17 cellular contexts compared by ENCODE assay signal in the genomic region with DNA sequence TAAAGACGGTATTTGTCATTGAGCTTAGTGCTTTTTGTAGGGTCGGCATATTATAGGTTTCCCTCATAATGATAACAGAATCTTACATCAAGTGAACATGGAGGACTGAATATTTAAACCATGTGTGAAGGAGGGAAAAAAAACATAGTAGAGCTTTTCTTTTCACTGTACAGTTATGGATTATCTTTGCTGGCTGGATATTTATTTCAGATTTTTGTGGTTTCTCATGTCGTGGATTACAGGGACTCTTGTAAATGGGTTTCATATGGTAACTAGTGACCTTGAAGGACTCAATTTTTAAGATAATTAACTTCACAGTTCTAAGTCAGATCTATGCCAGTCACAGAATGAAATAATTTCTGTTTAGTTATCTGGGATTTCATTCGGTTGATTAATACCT.
A peak's percentile ranks its signal among the peaks of the same experiment; 100 is the strongest.
DNase-seq lines count a peak whose midpoint lies in the region; ATAC-seq, FAIRE-seq and TF ChIP-seq lines count a peak whose summit lies in the region.
"Had no signal": no experiment of that assay in that cellular context is flagged by ENCODE, and none has a peak within 500 bp of the region (broad histone marks: within the 10 kb centered on the region; RNA-seq: fewer than 3 reads in every experiment).

No MANE protein-coding gene starts in this region.

- BruUV-seq in IMR-90 (replicated peaks; lab: Mats Ljungman, UMichigan), result no TSS peak

- no peak overlapping the region for H3K18ac ChIP-seq in IMR-90 (ENCODE audit: low read depth, low read length)

- H3K79me2 ChIP-seq in keratinocyte (ENCODE audit: control insufficient read depth, insufficient read depth, low read length), result no peaks in the 10 kb centered on the region

- TF ChIP-seq POLR2A in IMR-90 (IDR thresholded peaks at IDR 0.05; ENCODE audit: low read depth, low read length), result no peak

- no peak for TF ChIP-seq CTCF in IMR-90 (conservative IDR thresholded peaks at IDR 0.05; ENCODE audit: low read depth, low read length)
- no peak for TF ChIP-seq CTCF in keratinocyte (optimal IDR thresholded peaks at IDR 0.05 in 1 of 3, IDR thresholded peaks at IDR 0.05 in 1 of 3, conservative IDR thresholded peaks at IDR 0.05 in 1 of 3; ENCODE audit: extremely low read depth in 1 of 3, insufficient read depth in 2 of 3, low read length in 3 of 3)
- no peak for TF ChIP-seq CTCF in GM10248 (IDR thresholded peaks at IDR 0.05; ENCODE audit: control extremely low read depth, extremely low read depth, low read depth, missing control alignments)

- dilution Hi-C loops in IMR-90 (cut with HindIII; ENCODE audit: low sequenced_read_pairs, unreplicated experiment), result no loop called here
- dilution Hi-C loops in keratinocyte (cut with MboI; ENCODE audit: extremely low pct_ligation_motif_present, low sequenced_read_pairs), result no loop called here

- in situ Hi-C loops in IMR-90 (cut with MboI; ENCODE audit: low sequenced_read_pairs), result no loop called here

- no peak overlapping the region for H2BK20ac ChIP-seq in IMR-90 (ENCODE audit: low read depth, low read length)

- POLR2A ChIA-PET in IMR-90 (lab: Charles Lee; ENCODE audit: unreplicated experiment), result no interaction called here
- POLR2A ChIA-PET in GM10248 (lab: Yijun Ruan, JAX), result no interaction called here

- H3K4me1 ChIP-seq in IMR-90 (ENCODE audit: control insufficient read depth, insufficient read depth, low read length), result peaks cover 2% of the 10 kb centered on the region; the same call in 1 of the 2 replicates
- peaks cover 14% of the 10 kb centered on the region for H3K4me1 ChIP-seq in keratinocyte (ENCODE audit: control insufficient read depth, extremely low read depth, insufficient read depth, low read length)

- no peak overlapping the region for H2BK120ac ChIP-seq in IMR-90 (ENCODE audit: low read depth, low read length)

- peak; percentile 20 for DNase-seq in AG20443 (ENCODE audit: low spot score)
- DNase-seq in IMR-90, result no peak
- peak; percentile 55 for DNase-seq in dedifferentiated amniotic fluid mesenchymal stem cell (ENCODE audit: extremely low spot score)
- DNase-seq in keratinocyte (ENCODE audit: low read depth, low spot score), result no peak
- DNase-seq in SK-N-DZ (ENCODE audit: low spot score), result no peak
- no peak for DNase-seq in GM10248 (ENCODE audit: extremely low spot score)
- no peak for DNase-seq in NCI-H748 (lab: John Stamatoyannopoulos, UW; ENCODE audit: unreplicated experiment)
- DNase-seq: AML-193; Caco-2; CD8-positive, alpha-beta memory T cell; DMS53 had no signal

- H3K36me3 ChIP-seq in IMR-90 (ENCODE audit: control insufficient read depth, insufficient read depth, low read length), result no peaks in the 10 kb centered on the region
- H3K36me3 ChIP-seq in keratinocyte (ENCODE audit: control insufficient read depth in 2 of 2, extremely low read depth in 1 of 2, insufficient read depth in 2 of 2, low read length in 2 of 2), result no peaks in the 10 kb centered on the region
- H3K36me3 ChIP-seq: BLaER1 had no signal

- H3K4me3 ChIP-seq in IMR-90 (ENCODE audit: insufficient read depth, low read depth, low read length) (no peak overlapping the region), keratinocyte (ENCODE audit: control insufficient read depth in 2 of 3, extremely low read depth in 1 of 3, insufficient read depth in 2 of 3, low read depth in 1 of 3, low read length in 3 of 3) (no peak overlapping the region)
- H3K4me3 ChIP-seq: BLaER1 had no signal

- no peak overlapping the region for H4K5ac ChIP-seq in IMR-90 (ENCODE audit: low read depth, low read length)

- H2AK5ac ChIP-seq in IMR-90 (ENCODE audit: low read depth, low read length), result no peak overlapping the region

- H2BK5ac ChIP-seq in IMR-90 (ENCODE audit: low read depth, low read length, poor library complexity, severe bottlenecking), result no peak overlapping the region

- H3K27ac ChIP-seq in IMR-90 (ENCODE audit: insufficient read depth, low read length) (no peak overlapping the region), keratinocyte (ENCODE audit: control insufficient read depth, insufficient read depth, low read length) (peak overlapping the region; percentile 6)
- H3K27ac ChIP-seq: BLaER1 had no signal

- H2AFZ ChIP-seq in IMR-90 (replicated peaks; ENCODE audit: low read length, poor library complexity), result no peak overlapping the region
- no peak overlapping the region for H2AFZ ChIP-seq in keratinocyte (ENCODE audit: control insufficient read depth, low read length)

- no peak overlapping the region for H3K56ac ChIP-seq in IMR-90 (ENCODE audit: extremely low read depth, insufficient read depth, low read length)

- H2AK9ac ChIP-seq in IMR-90 (replicated peaks; ENCODE audit: low read depth, low read length, poor library complexity), result no peak overlapping the region

- no peaks in the 10 kb centered on the region for H4K20me1 ChIP-seq in IMR-90 (ENCODE audit: insufficient read depth, low read length)
- no peaks in the 10 kb centered on the region for H4K20me1 ChIP-seq in keratinocyte (ENCODE audit: control insufficient read depth, extremely low read depth, insufficient read depth, low read length)
- H4K20me1 ChIP-seq: BLaER1 had no signal

- H2BK15ac ChIP-seq in IMR-90 (ENCODE audit: low read depth, low read length), result no peak overlapping the region

- CTCF ChIA-PET in IMR-90 (lab: Yijun Ruan, JAX) (interaction anchor here (0.6 kb wide), 1 partner anchor 63 kb away, joined by 3 read pairs; no protein-coding TSS in a partner anchor), GM10248 (lab: Yijun Ruan, JAX) (interaction anchor here (0.7 to 1.3 kb wide), 4 partner anchors 14 to 38 kb away, joined by 3 to 5 read pairs (median 4); no protein-coding TSS in a partner anchor)

- ATAC-seq in IMR-90 (ENCODE audit: low read depth) (no peak), GM18520 (IDR thresholded peaks at IDR 0.05; ENCODE audit: unreplicated experiment) (no peak)
- ATAC-seq: HepG2 had no signal

- TF ChIP-seq RAD21 in IMR-90 (IDR thresholded peaks at IDR 0.05; ENCODE audit: low read length), result no peak

- H3K79me1 ChIP-seq in IMR-90 (ENCODE audit: low read depth in 1 of 2, low read length in 2 of 2), result no peaks in the 10 kb centered on the region; a peak in 1 of 4 replicates

- no peak overlapping the region for H3K9ac ChIP-seq in IMR-90 (ENCODE audit: low read depth, low read length)
- H3K9ac ChIP-seq in keratinocyte (ENCODE audit: control insufficient read depth, extremely low read depth, insufficient read depth, low read length), result no peak overlapping the region
- H3K9ac ChIP-seq: BLaER1 had no signal

- WGBS in IMR-90 (ENCODE audit: extremely low coverage in 2 of 2, insufficient read length in 1 of 2), 2 experiments, result no CpG with 5 or more reads among the region's 4 CpGs

- H3K27me3 ChIP-seq in IMR-90 (ENCODE audit: control insufficient read depth, insufficient read depth, low read length) (no peaks in the 10 kb centered on the region), keratinocyte (ENCODE audit: control insufficient read depth, extremely low read depth, insufficient read depth, low read length) (no peaks in the 10 kb centered on the region)
- H3K27me3 ChIP-seq: BLaER1 had no signal

- H3K9me3 ChIP-seq in IMR-90 (ENCODE audit: control insufficient read depth, insufficient read depth, low read length), result no peaks in the 10 kb centered on the region
- H3K9me3 ChIP-seq in keratinocyte (ENCODE audit: control insufficient read depth, low read depth, low read length), result no peaks in the 10 kb centered on the region
- H3K9me3 ChIP-seq: BLaER1, Caco-2 had no signal

- FAIRE-seq in keratinocyte (lab: Jason Lieb, UNC), result no peak
- FAIRE-seq: A204.1, GM12891, HepG2, HTR-8/SVneo had no signal

- H3K9me1 ChIP-seq in IMR-90 (ENCODE audit: insufficient read depth, low read length) (no peaks in the 10 kb centered on the region), keratinocyte (ENCODE audit: control insufficient read depth, extremely low read depth, insufficient read depth, low read length) (no peaks in the 10 kb centered on the region)

- H3K14ac ChIP-seq in IMR-90 (replicated peaks; ENCODE audit: low read depth, low read length), result no peak overlapping the region

- H3K4me2 ChIP-seq in IMR-90 (ENCODE audit: low read depth, low read length) (no peak overlapping the region), keratinocyte (ENCODE audit: control insufficient read depth, extremely low read depth, insufficient read depth, low read depth, low read length) (no peak overlapping the region)
- H3K4me2 ChIP-seq: BLaER1 had no signal

- H4K8ac ChIP-seq in IMR-90 (ENCODE audit: low read depth in 2 of 2, low read length in 2 of 2), result no peak overlapping the region

- H3K23ac ChIP-seq in IMR-90 (ENCODE audit: low read depth, low read length), result no peak overlapping the region

- no peak overlapping the region for H4K91ac ChIP-seq in IMR-90 (ENCODE audit: insufficient read depth, low read depth, low read length)

- H3K4ac ChIP-seq in IMR-90 (ENCODE audit: low read depth, low read length), result no peak overlapping the region

- intact Hi-C loops in IMR-90 (cut with micrococcal nuclease), result no loop called here

TF ChIP-seq in IMR-90, 13 proteins besides CTCF, POLR2A, EP300 and RAD21:
- TF ChIP-seq CEBPB (IDR thresholded peaks at IDR 0.05; ENCODE audit: low read depth, low read length) (no peak), RFX5 (IDR thresholded peaks at IDR 0.05; ENCODE audit: low read depth, low read length) (no peak), MXI1 (IDR thresholded peaks at IDR 0.05; ENCODE audit: borderline replicate concordance, low read depth, low read length) (no peak), MAFK (IDR thresholded peaks at IDR 0.05; ENCODE audit: low read depth, low read length) (peak; percentile 23; the same call in 1 of the 2 replicates), NFE2L2 (IDR thresholded peaks at IDR 0.05; ENCODE audit: low read depth, low read length) (no peak), SMC3 (IDR thresholded peaks at IDR 0.05; ENCODE audit: low read depth, low read length) (no peak), MAZ (IDR thresholded peaks at IDR 0.05; ENCODE audit: borderline replicate concordance, low read depth, low read length) (no peak)

Comparison
In these comparisons a context has a peak if more than half of its experiments do, and no peak if none do; other contexts are left out.
1. DNase-seq: peak in AG20443 (single experiment) and dedifferentiated amniotic fluid mesenchymal stem cell (single experiment); none in IMR-90 (single experiment), keratinocyte (single experiment), SK-N-DZ (single experiment), GM10248 (single experiment) and NCI-H748 (single experiment).